20 cellular contexts compared by ENCODE assay signal in genomic region chr12:132268674-132269073, GRCh38.
"Had no signal": no experiment of that assay in that cellular context is flagged by ENCODE, and none has a peak within 500 bp of the region (broad histone marks: within the 10 kb centered on the region; RNA-seq: fewer than 3 reads in every experiment).

No MANE protein-coding gene starts in this region.

- H3K4me1 Mint-ChIP-seq: neural crest cell; stimulated activated naive CD8-positive, alpha-beta T cell treated with anti-CD3 and anti-CD28 coated beads, Interleukin-15, amount 100 ng/mL, for 72 hours had no signal

- H3K36me3 Mint-ChIP-seq: activated naive CD4-positive, alpha-beta T cell treated with anti-CD3 and anti-CD28 coated beads, Interleukin-2, amount 50 U/mL, for 72 hours; mesothelial cell of epicardium had no signal

- H3K27ac ChIP-seq: adrenal gland, breast epithelium, coronary artery, left lung, prostate gland, right atrium auricular region, suprapubic skin, vagina had no signal

- H3K36me3 ChIP-seq: adrenal gland, breast epithelium, left lung, prostate gland, right atrium auricular region, suprapubic skin, vagina had no signal

- H3K4me3 Mint-ChIP-seq: mesothelial cell of epicardium; neural crest cell; stimulated activated naive CD8-positive, alpha-beta T cell treated with anti-CD3 and anti-CD28 coated beads, Interleukin-15, amount 100 ng/mL, for 72 hours had no signal

- H3K4me1 ChIP-seq: adrenal gland, breast epithelium, left lung, prostate gland, right atrium auricular region, suprapubic skin, vagina had no signal

- H3K9me3 Mint-ChIP-seq: activated naive CD4-positive, alpha-beta T cell treated with anti-CD3 and anti-CD28 coated beads, Interleukin-2, amount 50 U/mL, for 72 hours; mesothelial cell of epicardium; neural crest cell; stimulated activated naive CD8-positive, alpha-beta T cell treated with anti-CD3 and anti-CD28 coated beads, Interleukin-15, amount 100 ng/mL, for 72 hours had no signal

- H3K9me3 ChIP-seq: adrenal gland, breast epithelium, left lung, prostate gland, right atrium auricular region, suprapubic skin, vagina had no signal

- DNase-seq: activated CD4-positive, alpha-beta T cell treated with anti-CD3 and anti-CD28 coated beads, Interleukin-2, amount 50 U/mL, for 48 hours; activated gamma-delta T cell treated with Interleukin-2 at 50 U/mL for 16 hours; adrenal gland; foreskin melanocyte; kidney; small intestine; stimulated activated CD4-positive, alpha-beta T cell treated with anti-CD3 and anti-CD28 coated beads, Interleukin-15, amount 100 ng/mL, for 24 hours; stimulated activated CD4-positive, alpha-beta T cell treated with anti-CD3 and anti-CD28 coated beads, Interleukin-2, amount 100 ng/mL, for 48 hours; stimulated activated naive CD8-positive, alpha-beta T cell treated with anti-CD3 and anti-CD28 coated beads, Interleukin-15, amount 100 ng/mL, for 72 hours; trophoblast cell had no signal

- H3K4me3 ChIP-seq: adrenal gland, breast epithelium, coronary artery, left lung, prostate gland, right atrium auricular region, suprapubic skin, vagina had no signal

- H3K27me3 ChIP-seq: right atrium auricular region, vagina had no signal

- H3K27ac Mint-ChIP-seq: activated naive CD4-positive, alpha-beta T cell treated with anti-CD3 and anti-CD28 coated beads, Interleukin-2, amount 50 U/mL, for 72 hours; mesothelial cell of epicardium; stimulated activated naive CD8-positive, alpha-beta T cell treated with anti-CD3 and anti-CD28 coated beads, Interleukin-15, amount 100 ng/mL, for 72 hours had no signal

- ATAC-seq: activated naive CD4-positive, alpha-beta T cell treated with anti-CD3 and anti-CD28 coated beads, Interleukin-2, amount 50 U/mL, for 72 hours; left lung; stimulated activated naive CD8-positive, alpha-beta T cell treated with anti-CD3 and anti-CD28 coated beads, Interleukin-15, amount 100 ng/mL, for 72 hours had no signal
